28 cellular contexts compared by ENCODE assay signal in genomic region chr11:90294091-90294490, GRCh38.
"Had no signal": no experiment of that assay in that cellular context is flagged by ENCODE, and none has a peak within 500 bp of the region (broad histone marks: within the 10 kb centered on the region; RNA-seq: fewer than 3 reads in every experiment).

No MANE protein-coding gene starts in this region.

- DNase-seq: natural killer cell; occipital lobe; ovary; posterior cingulate gyrus; psoas muscle; right cardiac atrium; spleen; stimulated activated CD4-positive, alpha-beta T cell treated with anti-CD3 and anti-CD28 coated beads, Interleukin-12 subunit alpha, Interleukin-12 subunit beta, amount 100 ng/mL, for 4 hours; stimulated activated CD4-positive, alpha-beta T cell treated with anti-CD3 and anti-CD28 coated beads, Interleukin-1b, Interleukin-23, amount 100 ng/mL, for 48 hours; stimulated activated CD4-positive, alpha-beta T cell treated with anti-CD3 and anti-CD28 coated beads, Interleukin-4, amount 100 ng/mL, for 1 hour; stimulated activated CD4-positive, alpha-beta T cell treated with anti-CD3 and anti-CD28 coated beads, Interleukin-4, amount 100 ng/mL, for 4 hours; stimulated activated CD8-positive, alpha-beta memory T cell treated with anti-CD3 and anti-CD28 coated beads, Interleukin-4, amount 100 ng/mL, for 48 hours; stimulated activated naive CD4-positive, alpha-beta T cell; stimulated activated naive CD8-positive, alpha-beta T cell treated with anti-CD3 and anti-CD28 coated beads, Interleukin-15, amount 100 ng/mL, for 72 hours; stimulated activated naive CD8-positive, alpha-beta T cell treated with anti-CD3 and anti-CD28 coated beads, Interleukin-15, Interleukin-2, amounts not matched to agents 100 U/mL and 50 U/mL, for 24 hours; thyroid gland; trophoblast cell; upper lobe of left lung had no signal

- H3K4me1 ChIP-seq: neural progenitor cell, parathyroid adenoma, psoas muscle, spleen, thyroid gland, upper lobe of left lung, vagina had no signal

- ATAC-seq: natural killer cell; psoas muscle; right cardiac atrium; sciatic nerve; stimulated activated memory B cell treated with anti-CD40 and anti-IgM and Interleukin-4, amounts not matched to agents 10 μg/mL and 1 μg/mL and 100 μg/mL, for 72 hours; stimulated activated naive CD8-positive, alpha-beta T cell treated with anti-CD3 and anti-CD28 coated beads, Interleukin-15, amount 100 ng/mL, for 72 hours; stimulated activated naive CD8-positive, alpha-beta T cell treated with anti-CD3 and anti-CD28 coated beads, Interleukin-15, Interleukin-2, amounts not matched to agents 100 U/mL and 50 U/mL, for 24 hours had no signal

- H3K4me3 ChIP-seq: neural progenitor cell, ovary, psoas muscle, skin epidermis, smooth muscle cell, spleen, thoracic aorta, thyroid gland, tibial nerve, upper lobe of left lung, vagina had no signal

- H3K27me3 ChIP-seq: neural progenitor cell, ovary, spleen, thyroid gland, tibial nerve, upper lobe of left lung, vagina had no signal

- H3K36me3 ChIP-seq: neural progenitor cell, ovary, spleen, thoracic aorta, thyroid gland, tibial nerve, upper lobe of left lung, vagina had no signal

- H3K9me3 ChIP-seq: ovary, psoas muscle, thoracic aorta, thyroid gland, tibial nerve, upper lobe of left lung, vagina had no signal

- H3K9ac ChIP-seq: neural progenitor cell, parathyroid adenoma had no signal

- H3K4me2 ChIP-seq: neural progenitor cell, smooth muscle cell had no signal

- H3K27ac ChIP-seq: neural progenitor cell, ovary, parathyroid adenoma, psoas muscle, skin epidermis, spleen, thoracic aorta, thyroid gland, tibial nerve, upper lobe of left lung, vagina had no signal

- H2AFZ ChIP-seq: neural progenitor cell, parathyroid adenoma had no signal

- H3K79me2 ChIP-seq: parathyroid adenoma had no signal

- FAIRE-seq: urothelium cell line had no signal
